ENCODE assay signal across 8 cellular contexts in genomic region chr5:97375959-97376358, GRCh38.
"Had no signal": no experiment of that assay in that cellular context is flagged by ENCODE, and none has a peak within 500 bp of the region (broad histone marks: within the 10 kb centered on the region; RNA-seq: fewer than 3 reads in every experiment).

No MANE protein-coding gene starts in this region.

- H3K4me3 ChIP-seq: GM23338, K562 had no signal

- FAIRE-seq: H1, H54, HTR-8/SVneo, K562 had no signal

- ATAC-seq: GM23338, K562 had no signal

- DNase-seq: H9, HCEC 1CT, IMR-90 had no signal
